ENCODE assay signal across 8 cellular contexts in the genomic region with DNA sequence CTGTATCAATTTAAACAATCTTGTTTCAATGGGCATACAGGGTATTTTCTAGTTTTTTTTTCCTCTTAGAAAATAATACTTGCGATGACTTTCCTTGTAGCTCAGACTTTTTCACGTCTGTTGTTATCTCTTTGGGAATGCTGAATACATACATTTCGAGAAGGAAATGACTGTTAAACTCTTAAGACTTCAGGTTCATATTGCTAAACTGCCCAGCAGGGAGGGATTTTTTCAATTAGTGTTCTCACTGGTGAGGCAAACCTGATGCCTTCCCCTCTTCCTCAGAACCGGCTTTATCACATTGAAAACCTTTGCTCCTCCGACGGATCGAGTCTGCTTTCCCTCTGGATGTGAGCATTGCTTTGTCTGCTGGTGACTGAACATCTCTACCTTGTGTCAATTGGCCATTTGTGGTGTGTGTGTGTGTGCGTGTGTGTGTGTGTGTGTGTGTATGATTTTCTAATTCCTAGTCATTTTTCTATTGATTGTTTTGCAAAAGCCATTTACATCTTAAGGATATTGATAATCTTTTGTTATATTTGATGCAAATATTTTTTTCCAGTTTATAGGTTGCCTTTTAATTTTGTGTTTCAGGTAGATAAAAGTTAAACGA. TPM values are rescaled to one million over a fixed set of nuclear protein-coding genes. Genes with fewer than 3 reads are reported as not detected.
DNase-seq lines count a peak whose midpoint lies in the region; ATAC-seq and TF ChIP-seq lines count a peak whose summit lies in the region.

No MANE protein-coding gene starts in this region.

- peak overlapping the region; percentile 15 to 63 for H3K9ac ChIP-seq in mucosa of rectum (ENCODE audit: low read depth in 1 of 2, low read length in 2 of 2)

- no peaks in the 10 kb centered on the region for H3K9me3 Mint-ChIP-seq in chondrocyte (ENCODE audit: low read depth)

- H3K4me1 ChIP-seq in mucosa of rectum (ENCODE audit: control insufficient read depth in 2 of 2, insufficient read depth in 2 of 2, low read length in 2 of 2) = peaks cover 39 to 41% of the 10 kb centered on the region in 2 donors

- H3K36me3 Mint-ChIP-seq in chondrocyte (ENCODE audit: low read depth) = peaks cover 39% of the 10 kb centered on the region

- peaks cover 92% of the 10 kb centered on the region for H3K4me1 Mint-ChIP-seq in chondrocyte (ENCODE audit: low read depth)

- ATAC-seq in HG02610 (IDR thresholded peaks at IDR 0.05; ENCODE audit: unreplicated experiment) (no peak), GM18873 (IDR thresholded peaks at IDR 0.05; ENCODE audit: low FRiP score, unreplicated experiment) (no peak), GM18519 (IDR thresholded peaks at IDR 0.05; ENCODE audit: low FRiP score, unreplicated experiment) (no peak)

- peak overlapping the region; percentile 100 for H3K27ac ChIP-seq in mucosa of rectum (ENCODE audit: low read depth in 2 of 2, low read length in 2 of 2)

- peak overlapping the region; percentile 2 to 96 for H3K4me3 ChIP-seq in mucosa of rectum (ENCODE audit: low read length in 2 of 2)

- H3K4me3 Mint-ChIP-seq in chondrocyte (ENCODE audit: unreplicated experiment) = peak overlapping the region; percentile 82

- DNase-seq in RPMI8226 = peak; percentile 73
- no peak for DNase-seq in chondrocyte (ENCODE audit: low spot score)
- DNase-seq in AG20443 (ENCODE audit: low spot score) = no peak

- TF ChIP-seq CTCF in chondrocyte (IDR thresholded peaks at IDR 0.05) = no peak

- H3K36me3 ChIP-seq in mucosa of rectum (ENCODE audit: control insufficient read depth in 2 of 2, insufficient read depth in 2 of 2, low read length in 2 of 2) = peaks cover 19 to 41% of the 10 kb centered on the region in 2 donors

- H3K27me3 ChIP-seq in mucosa of rectum (ENCODE audit: control insufficient read depth in 2 of 2, insufficient read depth in 2 of 2, low read length in 2 of 2) = no peaks in the 10 kb centered on the region

- peak; percentile 40 for TF ChIP-seq POLR2A in GM19193 (IDR thresholded peaks at IDR 0.05; ENCODE audit: extremely low read depth, insufficient read depth, insufficient read length)

- peak overlapping the region; percentile 100 for H3K27ac Mint-ChIP-seq in chondrocyte (ENCODE audit: unreplicated experiment)

- H3K27me3 Mint-ChIP-seq in chondrocyte (ENCODE audit: low read depth) = no peaks in the 10 kb centered on the region

- no peaks in the 10 kb centered on the region for H3K9me3 ChIP-seq in mucosa of rectum (ENCODE audit: control insufficient read depth in 2 of 2, low read length in 2 of 2)

RNA-seq across cellular contexts. Expression of a gene that starts 6.6 kb away (rescaled TPM):
- 333 to 440 TPM (median 377 TPM) in 3 replicates for total RNA-seq in chondrocyte

RNA-seq across cellular contexts. Expression of a gene that starts 42.7 kb away (rescaled TPM):
- 43.6 to 49.6 TPM (median 45.5 TPM) in 3 replicates for total RNA-seq in chondrocyte

RNA-seq across cellular contexts. Expression of a gene that starts 46.7 kb away (rescaled TPM):
- total RNA-seq in chondrocyte = 11.7 to 14.4 TPM (median 13.1 TPM) in 3 replicates
